ENCODE assay signal across 15 cellular contexts in the genomic region with DNA sequence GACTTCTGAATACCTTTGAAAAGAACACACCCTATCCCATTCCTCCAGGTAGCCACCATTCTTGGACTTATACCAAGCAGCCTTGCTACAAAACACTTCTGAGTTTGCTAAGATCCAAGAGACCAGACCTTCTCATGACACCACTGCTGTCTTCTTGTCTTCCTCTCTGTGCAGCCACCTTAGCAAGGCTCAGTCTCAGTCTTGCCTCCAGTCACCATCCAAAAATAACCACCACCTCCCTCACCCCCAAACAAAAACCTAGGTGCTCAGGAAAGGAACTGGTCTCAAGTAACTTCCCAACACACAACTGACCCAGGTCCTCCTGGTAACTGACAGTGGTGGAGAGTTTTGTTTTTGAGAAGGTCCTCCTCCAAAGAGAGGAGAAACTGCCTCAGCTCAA.
DNase-seq lines count a peak whose midpoint lies in the region; ATAC-seq and TF ChIP-seq lines count a peak whose summit lies in the region.
"Had no signal": no experiment of that assay in that cellular context is flagged by ENCODE, and none has a peak within 500 bp of the region (broad histone marks: within the 10 kb centered on the region; RNA-seq: fewer than 3 reads in every experiment).

No MANE protein-coding gene starts in this region.

- intact Hi-C loops in A673 (cut with micrococcal nuclease; ENCODE audit: unreplicated experiment) = no loop called here
- intact Hi-C loops in lower lobe of right lung (cut with DNase I) = no loop called here

- POLR2A ChIA-PET in A673 (lab: Charles Lee; ENCODE audit: low non-redundant PET) (no interaction called here), GM10248 (lab: Yijun Ruan, JAX) (no interaction called here), SK-N-SH (lab: Yijun Ruan, JAX) (no interaction called here)

- DNase-seq in A673 (ENCODE audit: low spot score) = no peak
- DNase-seq in GM10248 (ENCODE audit: extremely low spot score) = peak; percentile 29
- DNase-seq in lower lobe of right lung = no peak
- DNase-seq in SK-N-SH = no peak
- DNase-seq in stimulated activated CD4-positive, alpha-beta T cell treated with anti-CD3 and anti-CD28 coated beads, Interleukin-2, amount 100 ng/mL, for 24 hours = no peak
- DNase-seq in medulla oblongata (ENCODE audit: extremely low spot score) = no peak
- DNase-seq: anterior cingulate cortex; dermis blood vessel endothelial cell; NCI-H1930; NCI-H82; SIG-M5; stimulated activated CD4-positive, alpha-beta T cell treated with anti-CD3 and anti-CD28 coated beads, Interleukin-1b, Interleukin-23, amount 100 ng/mL, for 48 hours had no signal

- H3K9me3 ChIP-seq in A673 (ENCODE audit: low read depth, low read length, poor library complexity, severe bottlenecking) (no peaks in the 10 kb centered on the region), OCI-LY1 (ENCODE audit: low read length) (no peaks in the 10 kb centered on the region), lower lobe of right lung (no peaks in the 10 kb centered on the region), SK-N-SH (no peaks in the 10 kb centered on the region)

- H3K4me1 ChIP-seq in A673 (ENCODE audit: insufficient read depth, low read length, poor library complexity, severe bottlenecking) = peaks cover 40% of the 10 kb centered on the region
- H3K4me1 ChIP-seq in OCI-LY1 (ENCODE audit: insufficient read depth, low read length, severe bottlenecking) = peaks cover 67% of the 10 kb centered on the region
- peaks cover 56% of the 10 kb centered on the region for H3K4me1 ChIP-seq in lower lobe of right lung
- peaks cover 23 to 28% of the 10 kb centered on the region in 2 experiments; a peak in 3 of 4 replicates for H3K4me1 ChIP-seq in SK-N-SH (ENCODE audit: control insufficient read depth in 1 of 2, insufficient read depth in 2 of 2, low read depth in 1 of 2, low read length in 1 of 2)

- H4K20me1 ChIP-seq in OCI-LY1 (ENCODE audit: insufficient read depth, low read length) = no peaks in the 10 kb centered on the region
- H4K20me1 ChIP-seq in SK-N-SH (ENCODE audit: insufficient read depth) = no peaks in the 10 kb centered on the region

- no peaks in the 10 kb centered on the region for H3F3A ChIP-seq in OCI-LY1 (ENCODE audit: insufficient read depth, low read length)
- H3F3A ChIP-seq in SK-N-SH (replicated peaks; ENCODE audit: insufficient read depth) = peaks cover 21% of the 10 kb centered on the region

- peak overlapping the region; percentile 18 for H3K27ac ChIP-seq in A673 (ENCODE audit: low read depth, low read length, poor library complexity, severe bottlenecking)
- peak overlapping the region; percentile 78 for H3K27ac ChIP-seq in OCI-LY1 (ENCODE audit: low read depth, low read length, poor library complexity, severe bottlenecking)
- H3K27ac ChIP-seq in lower lobe of right lung = peak overlapping the region; percentile 21
- peak overlapping the region in 1 of 2 experiments; percentile 99; a peak in 2 of 4 replicates for H3K27ac ChIP-seq in SK-N-SH (ENCODE audit: low read depth in 2 of 2, low read length in 1 of 2)
- H3K27ac ChIP-seq: KMS-11 had no signal

- H3K36me3 ChIP-seq in A673 (ENCODE audit: insufficient read depth, low read length, poor library complexity, severe bottlenecking) (no peaks in the 10 kb centered on the region), OCI-LY1 (ENCODE audit: insufficient read depth, low read length) (peaks cover 27% of the 10 kb centered on the region), lower lobe of right lung (no peaks in the 10 kb centered on the region), SK-N-SH (replicated peaks in 1 of 2; ENCODE audit: control insufficient read depth in 1 of 2, insufficient read depth in 2 of 2, low read length in 1 of 2) (no peaks in the 10 kb centered on the region)

- TF ChIP-seq EP300 in SK-N-SH (IDR thresholded peaks at IDR 0.05; ENCODE audit: borderline replicate concordance in 1 of 2, low read depth in 1 of 2, low read length in 1 of 2) = no peak

- no TSS peak for BruUV-seq in A673 (replicated peaks; lab: Mats Ljungman, UMichigan)

- H3K9me2 ChIP-seq in OCI-LY1 (ENCODE audit: low read depth, low read length) = no peaks in the 10 kb centered on the region
- H3K9me2 ChIP-seq in SK-N-SH = no peaks in the 10 kb centered on the region

- H3K9ac ChIP-seq in OCI-LY1 (ENCODE audit: low read length) (0 out of 2 replicates have a peak overlapping the region, but pooled peaks have one; percentile 4), SK-N-SH (no peak overlapping the region)
- H3K9ac ChIP-seq: KMS-11 had no signal

- peak overlapping the region; percentile 11; the same call in 1 of the 2 replicates for H3K4me2 ChIP-seq in OCI-LY1 (ENCODE audit: low read length)
- H3K4me2 ChIP-seq in SK-N-SH = no peak overlapping the region
- H3K4me2 ChIP-seq: KMS-11 had no signal

- ATAC-seq in lower lobe of right lung (no peak), GM19351 (IDR thresholded peaks at IDR 0.05; ENCODE audit: unreplicated experiment) (no peak)

- H3K79me2 ChIP-seq in OCI-LY1 (ENCODE audit: insufficient read depth, low read length) (peaks cover 4% of the 10 kb centered on the region; the same call in 1 of the 2 replicates), SK-N-SH (ENCODE audit: insufficient read depth) (peaks cover 5% of the 10 kb centered on the region; the same call in 1 of the 2 replicates)

- no peak for TF ChIP-seq RAD21 in SK-N-SH (IDR thresholded peaks at IDR 0.05; ENCODE audit: low read length)

- H3K4me3 ChIP-seq in A673 (ENCODE audit: low read depth, low read length, poor library complexity, severe bottlenecking) (no peak overlapping the region), OCI-LY1 (ENCODE audit: low read depth, low read length, poor library complexity, severe bottlenecking) (no peak overlapping the region), lower lobe of right lung (no peak overlapping the region), SK-N-SH (ENCODE audit: low read depth in 2 of 2, low read length in 1 of 2) (no peak overlapping the region)

- H2AFZ ChIP-seq in OCI-LY1 (ENCODE audit: low read length) = no peak overlapping the region
- no peak overlapping the region for H2AFZ ChIP-seq in SK-N-SH (ENCODE audit: low read depth)

- H3K27me3 ChIP-seq in A673 (replicated peaks; ENCODE audit: insufficient read depth, low read depth, low read length, poor library complexity) (no peaks in the 10 kb centered on the region), OCI-LY1 (ENCODE audit: insufficient read depth, low read length) (no peaks in the 10 kb centered on the region), lower lobe of right lung (ENCODE audit: low read depth) (no peaks in the 10 kb centered on the region), SK-N-SH (ENCODE audit: insufficient read depth) (no peaks in the 10 kb centered on the region)

- TF ChIP-seq CTCF in A673 (conservative IDR thresholded peaks at IDR 0.05; ENCODE audit: low read depth, low read length) (no peak), GM10248 (IDR thresholded peaks at IDR 0.05; ENCODE audit: control extremely low read depth, extremely low read depth, low read depth, missing control alignments) (no peak), OCI-LY1 (IDR thresholded peaks at IDR 0.05; ENCODE audit: low read length) (no peak), lower lobe of right lung (IDR thresholded peaks at IDR 0.05) (no peak), SK-N-SH (IDR thresholded peaks at IDR 0.05) (no peak)

- CTCF ChIA-PET in A673 (lab: Charles Lee) = no interaction called here
- CTCF ChIA-PET in GM10248 (lab: Yijun Ruan, JAX) = interaction anchor here (0.6 to 3.9 kb wide), 6 partner anchors 9 to 28 kb away, joined by 3 to 33 read pairs (median 4); no protein-coding TSS in a partner anchor
- CTCF ChIA-PET in SK-N-SH (lab: Yijun Ruan, JAX) = interaction anchor here (1.4 kb wide), 1 partner anchor 74 kb away, joined by 5 read pairs; no protein-coding TSS in a partner anchor

TF ChIP-seq in SK-N-SH, 30 proteins besides CTCF, POLR2A, EP300 and RAD21 (continues in another document):
- TF ChIP-seq RCOR1 (IDR thresholded peaks at IDR 0.05; ENCODE audit: low read length) (no peak), EZH2phosphoT487 (IDR thresholded peaks at IDR 0.05; ENCODE audit: borderline replicate concordance, low read depth) (no peak), NRF1 (IDR thresholded peaks at IDR 0.05; ENCODE audit: low read depth, low read length) (no peak), CHD2 (IDR thresholded peaks at IDR 0.05; ENCODE audit: low read length, partially characterized antibody) (no peak), JUND (IDR thresholded peaks at IDR 0.05) (no peak), FOXM1 (IDR thresholded peaks at IDR 0.05; ENCODE audit: low read depth) (no peak), MEF2A (IDR thresholded peaks at IDR 0.05; ENCODE audit: borderline replicate concordance, low read depth) (no peak), ELF1 (IDR thresholded peaks at IDR 0.05) (no peak), RFX5 (IDR thresholded peaks at IDR 0.05; ENCODE audit: low read length) (no peak), GATA2 (CRISPR knock-in tag; IDR thresholded peaks at IDR 0.05) (no peak), SIN3A (IDR thresholded peaks at IDR 0.05; ENCODE audit: borderline replicate concordance, low read depth, low read length) (no peak), NFIC (IDR thresholded peaks at IDR 0.05; ENCODE audit: borderline replicate concordance) (no peak)
- TF ChIP-seq, protein P1, sequence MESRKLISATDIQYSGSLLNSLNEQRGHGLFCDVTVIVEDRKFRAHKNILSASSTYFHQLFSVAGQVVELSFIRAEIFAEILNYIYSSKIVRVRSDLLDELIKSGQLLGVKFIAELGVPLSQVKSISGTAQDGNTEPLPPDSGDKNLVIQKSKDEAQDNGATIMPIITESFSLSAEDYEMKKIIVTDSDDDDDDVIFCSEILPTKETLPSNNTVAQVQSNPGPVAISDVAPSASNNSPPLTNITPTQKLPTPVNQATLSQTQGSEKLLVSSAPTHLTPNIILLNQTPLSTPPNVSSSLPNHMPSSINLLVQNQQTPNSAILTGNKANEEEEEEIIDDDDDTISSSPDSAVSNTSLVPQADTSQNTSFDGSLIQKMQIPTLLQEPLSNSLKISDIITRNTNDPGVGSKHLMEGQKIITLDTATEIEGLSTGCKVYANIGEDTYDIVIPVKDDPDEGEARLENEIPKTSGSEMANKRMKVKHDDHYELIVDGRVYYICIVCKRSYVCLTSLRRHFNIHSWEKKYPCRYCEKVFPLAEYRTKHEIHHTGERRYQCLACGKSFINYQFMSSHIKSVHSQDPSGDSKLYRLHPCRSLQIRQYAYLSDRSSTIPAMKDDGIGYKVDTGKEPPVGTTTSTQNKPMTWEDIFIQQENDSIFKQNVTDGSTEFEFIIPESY (IDR thresholded peaks at IDR 0.05; ENCODE audit: borderline replicate concordance, low read depth) = no peak
- TF ChIP-seq, protein P2, sequence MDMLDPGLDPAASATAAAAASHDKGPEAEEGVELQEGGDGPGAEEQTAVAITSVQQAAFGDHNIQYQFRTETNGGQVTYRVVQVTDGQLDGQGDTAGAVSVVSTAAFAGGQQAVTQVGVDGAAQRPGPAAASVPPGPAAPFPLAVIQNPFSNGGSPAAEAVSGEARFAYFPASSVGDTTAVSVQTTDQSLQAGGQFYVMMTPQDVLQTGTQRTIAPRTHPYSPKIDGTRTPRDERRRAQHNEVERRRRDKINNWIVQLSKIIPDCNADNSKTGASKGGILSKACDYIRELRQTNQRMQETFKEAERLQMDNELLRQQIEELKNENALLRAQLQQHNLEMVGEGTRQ (IDR thresholded peaks at IDR 0.05; ENCODE audit: borderline replicate concordance, low read depth, low read length) = no peak
